9 cellular contexts compared by ENCODE assay signal in the genomic region with DNA sequence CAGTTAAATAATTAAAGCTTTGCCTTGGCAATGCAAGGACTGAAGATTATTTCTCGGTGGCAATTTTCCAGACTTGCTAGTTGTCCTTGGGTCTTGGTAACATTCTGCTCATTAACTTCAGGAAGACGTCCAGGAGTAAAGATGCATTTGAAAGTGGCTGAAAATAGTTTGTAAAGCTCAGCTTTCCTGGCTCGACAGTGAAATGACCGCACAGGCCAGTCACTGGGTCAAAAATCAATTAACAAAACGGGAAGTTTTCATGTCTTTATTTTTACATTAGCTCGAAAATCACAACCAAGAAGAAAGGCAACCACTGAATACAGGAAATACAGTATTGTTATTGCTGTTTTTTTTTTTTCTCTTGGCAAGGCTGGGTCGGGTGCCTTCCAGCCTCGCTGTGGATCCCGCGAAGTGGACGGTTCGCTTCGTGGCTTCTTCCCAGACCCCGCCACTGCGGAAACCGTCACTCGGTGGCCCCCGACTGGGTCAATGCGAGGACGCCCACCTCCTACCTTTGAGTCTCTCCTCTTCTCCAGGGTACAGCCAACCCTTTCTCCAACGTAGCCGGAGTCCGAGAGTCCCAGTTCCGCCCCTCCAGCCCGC. TPM values are rescaled to one million over a fixed set of nuclear protein-coding genes. Genes with fewer than 3 reads are reported as not detected.
A peak's percentile ranks its signal among the peaks of the same experiment; 100 is the strongest.
DNase-seq lines count a peak whose midpoint lies in the region; ATAC-seq, FAIRE-seq and TF ChIP-seq lines count a peak whose summit lies in the region.
"Had no signal": no experiment of that assay in that cellular context is flagged by ENCODE, and none has a peak within 500 bp of the region (broad histone marks: within the 10 kb centered on the region; RNA-seq: fewer than 3 reads in every experiment).

No MANE protein-coding gene starts in this region.

- ATAC-seq in body of pancreas: peak; percentile 10
- ATAC-seq in stimulated activated effector memory CD8-positive, alpha-beta T cell treated with anti-CD3 and anti-CD28 coated beads, Interleukin-12 subunit alpha, Interleukin-12 subunit beta, amount 100 ng/mL, for 72 hours: no peak

- intact Hi-C loops in body of pancreas (cut with DNase I): no loop called here
- intact Hi-C loops in kidney (cut with DNase I): no loop called here

- H3K36me3 ChIP-seq in body of pancreas (replicated peaks in 1 of 2; ENCODE audit: insufficient read depth in 1 of 2, low read depth in 2 of 2) (no peaks in the 10 kb centered on the region), kidney (ENCODE audit: control insufficient read depth in 1 of 2, insufficient read depth in 2 of 2, low read length in 2 of 2) (no peaks in the 10 kb centered on the region)

- CTCF ChIA-PET in activated naive CD4-positive, alpha-beta T cell treated with anti-CD3 and anti-CD28 coated beads, Interleukin-2, amount 10 ng/mL, durations not matched to agents 7 days and 5 days (lab: Charles Lee): no interaction called here

- H3K9me3 Mint-ChIP-seq in activated naive CD4-positive, alpha-beta T cell treated with anti-CD3 and anti-CD28 coated beads, Interleukin-2, amount 10 ng/mL, durations not matched to agents 7 days and 5 days: no peaks in the 10 kb centered on the region
- H3K9me3 Mint-ChIP-seq in stimulated activated effector memory CD8-positive, alpha-beta T cell treated with anti-CD3 and anti-CD28 coated beads, Interleukin-12 subunit alpha, Interleukin-12 subunit beta, amount 100 ng/mL, for 72 hours: no peaks in the 10 kb centered on the region
- H3K9me3 Mint-ChIP-seq: stimulated activated naive CD8-positive, alpha-beta T cell treated with anti-CD3 and anti-CD28 coated beads, Interleukin-15, Interleukin-2, amounts not matched to agents 100 ng/mL and 50 ng/mL, for 24 hours had no signal

- peak overlapping the region; percentile 89 to 91 for H3K9ac ChIP-seq in kidney (ENCODE audit: low read length in 2 of 2)

- peak in 2 of 3 donors; percentile 78 to 81 for TF ChIP-seq POLR2A in body of pancreas (IDR thresholded peaks at IDR 0.05)

- DNase-seq in activated naive CD4-positive, alpha-beta T cell treated with anti-CD3 and anti-CD28 coated beads, Interleukin-2, amount 10 ng/mL, durations not matched to agents 7 days and 5 days: no peak
- DNase-seq in activated naive CD4-positive, alpha-beta T cell treated with anti-CD3 and anti-CD28 coated beads, Interleukin-2, amount 50 U/mL, for 16 hours: no peak
- no peak for DNase-seq in body of pancreas
- DNase-seq in kidney: no peak
- no peak for DNase-seq in stimulated activated effector memory CD8-positive, alpha-beta T cell treated with anti-CD3 and anti-CD28 coated beads, Interleukin-12 subunit alpha, Interleukin-12 subunit beta, amount 100 ng/mL, for 72 hours (ENCODE audit: low spot score in 2 of 2)
- DNase-seq in H4 (ENCODE audit: low spot score): no peak
- no peak for DNase-seq in urothelium cell line (ENCODE audit: low spot score)
- no peak for DNase-seq in AML-193 (lab: John Stamatoyannopoulos, UW)

- FAIRE-seq in kidney (lab: Jason Lieb, UNC): no peak
- no peak for FAIRE-seq in urothelium cell line (lab: Jason Lieb, UNC)

- H3K4me1 Mint-ChIP-seq in activated naive CD4-positive, alpha-beta T cell treated with anti-CD3 and anti-CD28 coated beads, Interleukin-2, amount 10 ng/mL, durations not matched to agents 7 days and 5 days: peaks cover 13% of the 10 kb centered on the region
- peaks cover 13% of the 10 kb centered on the region for H3K4me1 Mint-ChIP-seq in stimulated activated effector memory CD8-positive, alpha-beta T cell treated with anti-CD3 and anti-CD28 coated beads, Interleukin-12 subunit alpha, Interleukin-12 subunit beta, amount 100 ng/mL, for 72 hours

- H3K4me1 ChIP-seq in body of pancreas (peaks cover 22% of the 10 kb centered on the region), kidney (ENCODE audit: control insufficient read depth in 1 of 2, insufficient read depth in 1 of 2, low read depth in 1 of 2, low read length in 2 of 2) (peaks cover 2 to 13% of the 10 kb centered on the region in 2 donors)

- TF ChIP-seq CTCF in body of pancreas (IDR thresholded peaks at IDR 0.05): no peak
- no peak for TF ChIP-seq CTCF in kidney (IDR thresholded peaks at IDR 0.05; ENCODE audit: borderline replicate concordance, extremely low read depth, insufficient read depth)

- peaks cover 53% of the 10 kb centered on the region for H3K27me3 Mint-ChIP-seq in activated naive CD4-positive, alpha-beta T cell treated with anti-CD3 and anti-CD28 coated beads, Interleukin-2, amount 10 ng/mL, durations not matched to agents 7 days and 5 days

- no peaks in the 10 kb centered on the region for H3K9me3 ChIP-seq in body of pancreas
- H3K9me3 ChIP-seq in kidney (ENCODE audit: control insufficient read depth in 1 of 2, low read length in 2 of 2): no peaks in the 10 kb centered on the region

- peak overlapping the region; percentile 60 for H3K4me3 Mint-ChIP-seq in activated naive CD4-positive, alpha-beta T cell treated with anti-CD3 and anti-CD28 coated beads, Interleukin-2, amount 10 ng/mL, durations not matched to agents 7 days and 5 days
- H3K4me3 Mint-ChIP-seq in stimulated activated effector memory CD8-positive, alpha-beta T cell treated with anti-CD3 and anti-CD28 coated beads, Interleukin-12 subunit alpha, Interleukin-12 subunit beta, amount 100 ng/mL, for 72 hours: peak overlapping the region; percentile 72
- H3K4me3 Mint-ChIP-seq: stimulated activated naive CD8-positive, alpha-beta T cell treated with anti-CD3 and anti-CD28 coated beads, Interleukin-15, Interleukin-2, amounts not matched to agents 100 ng/mL and 50 ng/mL, for 24 hours had no signal

- H3K27me3 ChIP-seq in body of pancreas: no peaks in the 10 kb centered on the region

- peak overlapping the region; percentile 66 to 88 (median 76) for H3K27ac ChIP-seq in body of pancreas
- peak overlapping the region; percentile 77 to 78 for H3K27ac ChIP-seq in kidney (ENCODE audit: low read depth in 2 of 2, low read length in 2 of 2)

- H3K27ac Mint-ChIP-seq in activated naive CD4-positive, alpha-beta T cell treated with anti-CD3 and anti-CD28 coated beads, Interleukin-2, amount 10 ng/mL, durations not matched to agents 7 days and 5 days: no peak overlapping the region
- no peak overlapping the region for H3K27ac Mint-ChIP-seq in stimulated activated effector memory CD8-positive, alpha-beta T cell treated with anti-CD3 and anti-CD28 coated beads, Interleukin-12 subunit alpha, Interleukin-12 subunit beta, amount 100 ng/mL, for 72 hours
- H3K27ac Mint-ChIP-seq: stimulated activated naive CD8-positive, alpha-beta T cell treated with anti-CD3 and anti-CD28 coated beads, Interleukin-15, Interleukin-2, amounts not matched to agents 100 ng/mL and 50 ng/mL, for 24 hours had no signal

- peaks cover 2% of the 10 kb centered on the region for H3K36me3 Mint-ChIP-seq in activated naive CD4-positive, alpha-beta T cell treated with anti-CD3 and anti-CD28 coated beads, Interleukin-2, amount 10 ng/mL, durations not matched to agents 7 days and 5 days
- H3K36me3 Mint-ChIP-seq in stimulated activated effector memory CD8-positive, alpha-beta T cell treated with anti-CD3 and anti-CD28 coated beads, Interleukin-12 subunit alpha, Interleukin-12 subunit beta, amount 100 ng/mL, for 72 hours: no peaks in the 10 kb centered on the region

- 1% methylated on average over 22 of the region's 25 CpGs for WGBS in body of pancreas, 2 donors

- peak overlapping the region; percentile 35 to 69 for H3K4me3 ChIP-seq in body of pancreas
- peak overlapping the region; percentile 90 to 91 for H3K4me3 ChIP-seq in kidney (ENCODE audit: low read length in 2 of 2)

RNA-seq across cellular contexts. Expression of gene SNX7, which starts 0.5 kb away (rescaled TPM):
- total RNA-seq in body of pancreas (10 to 100 TPM in 1 of 2 donors, 1 to 10 TPM in 1; 8.6 to 16.1 TPM), kidney (34.6 TPM)
- 28.4 TPM for polyA plus RNA-seq in kidney (ENCODE audit: insufficient read depth, low read depth, low replicate concordance)
- 55.8 and 63.5 TPM in 2 replicates for total RNA-seq in H4 (2014; rRNA removed; shearing (Covaris generic))
